In genomic region chr2:204971219-204971907, GRCh38 we compare ENCODE assay signal across 16 cellular contexts.
DNase-seq lines count a peak whose midpoint lies in the region; ATAC-seq, FAIRE-seq and TF ChIP-seq lines count a peak whose summit lies in the region.
"Had no signal": no experiment of that assay in that cellular context is flagged by ENCODE, and none has a peak within 500 bp of the region (broad histone marks: within the 10 kb centered on the region; RNA-seq: fewer than 3 reads in every experiment).

No MANE protein-coding gene starts in this region.

- ATAC-seq in T-helper 17 cell (peak; percentile 61), GM19397 (IDR thresholded peaks at IDR 0.05; ENCODE audit: unreplicated experiment) (no peak)
- ATAC-seq in stimulated activated naive CD8-positive, alpha-beta T cell treated with anti-CD3 and anti-CD28 coated beads, Interleukin-15, Interleukin-2, amounts not matched to agents 100 U/mL and 50 U/mL, for 24 hours = peak; percentile 32
- ATAC-seq: left lung, right cardiac atrium had no signal

- H3K9me3 ChIP-seq in T-helper 17 cell (ENCODE audit: control insufficient read depth, low read length, poor library complexity, severe bottlenecking) = no peaks in the 10 kb centered on the region
- H3K9me3 ChIP-seq: left lung had no signal

- H3K4me1 Mint-ChIP-seq in activated T-cell treated with anti-CD3 and anti-CD28 coated beads, Interleukin-2, amount 50 U/mL, for 24 hours (ENCODE audit: low read depth) = peaks cover 57% of the 10 kb centered on the region
- peaks cover 33% of the 10 kb centered on the region for H3K4me1 Mint-ChIP-seq in T-helper 17 cell

- no peaks in the 10 kb centered on the region for H3K27me3 Mint-ChIP-seq in activated T-cell treated with anti-CD3 and anti-CD28 coated beads, Interleukin-2, amount 50 U/mL, for 24 hours
- H3K27me3 Mint-ChIP-seq in T-helper 17 cell = no peaks in the 10 kb centered on the region

- H3K27ac Mint-ChIP-seq in activated T-cell treated with anti-CD3 and anti-CD28 coated beads, Interleukin-2, amount 50 U/mL, for 24 hours = peak overlapping the region; percentile 79
- H3K27ac Mint-ChIP-seq in T-helper 17 cell = peak overlapping the region; percentile 93

- H3K9me3 Mint-ChIP-seq in activated T-cell treated with anti-CD3 and anti-CD28 coated beads, Interleukin-2, amount 50 U/mL, for 24 hours = peaks cover 7% of the 10 kb centered on the region

- DNase-seq in activated T-cell treated with anti-CD3 and anti-CD28 coated beads, Interleukin-2, amount 50 U/mL, for 24 hours = no peak
- DNase-seq in activated T-cell treated with anti-CD3 and anti-CD28 coated beads, Interleukin-2, amount 50 U/mL, for 48 hours = no peak
- DNase-seq in T-helper 17 cell (no peak), GM12892 (ENCODE audit: insufficient read length) (no peak), AG20443 (ENCODE audit: low spot score) (no peak)
- DNase-seq in central memory CD4-positive, alpha-beta T cell = peak; percentile 40
- no peak for DNase-seq in stimulated activated naive CD8-positive, alpha-beta T cell treated with anti-CD3 and anti-CD28 coated beads, Interleukin-15, Interleukin-2, amounts not matched to agents 100 U/mL and 50 U/mL, for 24 hours
- DNase-seq: ACHN; left lung; NCI-H146; NCI-H2227 treated with DMSO at 0.1 percent for 48 hours; NK-92 treated with Interleukin-12 subunit alpha and Interleukin-12 subunit beta, amount 100 ng/mL, for 24 hours; right cardiac atrium; trophoblast cell had no signal

- no peak for TF ChIP-seq POLR2A in GM12892 (IDR thresholded peaks at IDR 0.05; ENCODE audit: low read depth, low read length)

- no peak for FAIRE-seq in GM12892 (lab: Jason Lieb, UNC)
- FAIRE-seq: GM19239 had no signal

- no peaks in the 10 kb centered on the region for H3K36me3 Mint-ChIP-seq in activated T-cell treated with anti-CD3 and anti-CD28 coated beads, Interleukin-2, amount 50 U/mL, for 24 hours (ENCODE audit: low read depth)
- peaks cover 2% of the 10 kb centered on the region for H3K36me3 Mint-ChIP-seq in T-helper 17 cell (ENCODE audit: low read depth)

- no peak overlapping the region for H3K4me3 Mint-ChIP-seq in activated T-cell treated with anti-CD3 and anti-CD28 coated beads, Interleukin-2, amount 50 U/mL, for 24 hours
- H3K4me3 Mint-ChIP-seq in T-helper 17 cell = peak overlapping the region; percentile 21
